ENCODE assay signal across 10 cellular contexts in the genomic region with DNA sequence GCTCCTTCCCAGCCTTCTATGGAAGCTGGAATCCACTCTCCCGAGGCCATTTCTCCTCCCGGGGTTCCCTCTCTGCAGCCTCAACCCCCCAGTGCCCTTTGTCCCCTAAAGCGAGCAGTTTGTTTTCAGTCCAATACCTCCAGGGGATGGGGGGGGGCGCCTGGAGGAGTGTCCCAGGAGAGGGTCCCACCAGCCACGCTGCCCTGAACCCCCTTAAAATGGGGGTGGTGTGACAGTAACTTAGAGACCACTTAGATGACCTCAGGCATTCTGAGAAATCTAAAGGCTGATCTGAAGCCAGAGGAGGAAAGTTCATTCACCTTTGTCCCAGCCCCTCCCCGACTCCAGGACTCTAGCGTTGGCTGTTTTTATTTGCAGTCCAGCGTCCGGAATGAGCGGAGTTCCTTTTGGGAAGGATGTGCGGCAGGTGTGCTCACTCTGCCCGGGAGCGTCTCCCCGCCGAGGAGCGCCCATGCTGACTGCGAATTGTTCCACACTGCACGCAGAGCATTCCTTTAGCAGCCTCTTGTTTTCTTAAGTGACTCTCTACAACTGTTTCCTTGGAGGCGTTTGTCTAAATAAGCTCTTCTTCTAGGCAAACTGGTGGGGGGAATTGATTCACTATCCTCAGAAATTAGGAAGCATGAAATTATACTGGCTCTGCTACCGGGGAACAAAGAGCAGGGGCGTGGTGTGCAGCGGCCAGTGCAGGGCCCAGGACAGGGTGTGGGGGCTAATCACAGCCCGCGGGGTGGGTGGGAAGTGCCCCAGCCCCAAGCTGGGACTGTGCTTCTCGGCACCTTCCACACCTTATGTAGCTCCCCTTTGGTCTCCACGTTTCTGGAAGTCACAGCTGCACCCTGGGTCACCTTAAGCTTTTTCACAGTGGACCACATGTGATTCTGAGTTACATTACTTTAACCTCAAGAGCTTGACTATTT. TPM values are rescaled to one million over a fixed set of nuclear protein-coding genes. Genes with fewer than 3 reads are reported as not detected.
DNase-seq lines count a peak whose midpoint lies in the region; ATAC-seq and TF ChIP-seq lines count a peak whose summit lies in the region.
"Had no signal": no experiment of that assay in that cellular context is flagged by ENCODE, and none has a peak within 500 bp of the region (broad histone marks: within the 10 kb centered on the region; RNA-seq: fewer than 3 reads in every experiment).

No MANE protein-coding gene starts in this region.

- peak overlapping the region; percentile 30 for H3K4me2 ChIP-seq in IMR-90 (ENCODE audit: low read depth, low read length)
- H3K4me2 ChIP-seq in mammary epithelial cell (ENCODE audit: insufficient read depth, low read depth, low read length), result peak overlapping the region; percentile 68

- H3K9me3 ChIP-seq in IMR-90 (ENCODE audit: control insufficient read depth, insufficient read depth, low read length) (no peaks in the 10 kb centered on the region), mammary epithelial cell (replicated peaks; ENCODE audit: insufficient read depth, low read length) (no peaks in the 10 kb centered on the region), left lung (no peaks in the 10 kb centered on the region), stomach (no peaks in the 10 kb centered on the region)

- H3K9me1 ChIP-seq in IMR-90 (ENCODE audit: insufficient read depth, low read length), result peaks cover 8% of the 10 kb centered on the region

- H2BK20ac ChIP-seq in IMR-90 (ENCODE audit: low read depth, low read length), result no peak overlapping the region; the same call in 1 of the 2 replicates

- BruUV-seq in IMR-90 (replicated peaks; lab: Mats Ljungman, UMichigan) (no TSS peak), mammary epithelial cell (replicated peaks; lab: Mats Ljungman, UMichigan) (TSS peak; percentile 52)

- no peak overlapping the region for H3K4me3 ChIP-seq in IMR-90 (ENCODE audit: insufficient read depth, low read depth, low read length)
- H3K4me3 ChIP-seq in mammary epithelial cell (replicated peaks in 1 of 3; ENCODE audit: insufficient read depth in 1 of 3, low read depth in 2 of 3, low read length in 3 of 3), result peak overlapping the region; percentile 15 to 22 (median 18)
- no peak overlapping the region for H3K4me3 ChIP-seq in left lung
- peak overlapping the region; percentile 23 to 32 (median 26) for H3K4me3 ChIP-seq in stomach

- no peak overlapping the region for H4K91ac ChIP-seq in IMR-90 (ENCODE audit: insufficient read depth, low read depth, low read length)

- 0 out of 2 replicates have a peak overlapping the region, but pooled peaks have one; percentile 13 for H3K4ac ChIP-seq in IMR-90 (ENCODE audit: low read depth, low read length)

- H4K20me1 ChIP-seq in IMR-90 (ENCODE audit: insufficient read depth, low read length) (no peaks in the 10 kb centered on the region), mammary epithelial cell (ENCODE audit: insufficient read depth, low read length) (no peaks in the 10 kb centered on the region)

- TF ChIP-seq CTCF in IMR-90 (conservative IDR thresholded peaks at IDR 0.05; ENCODE audit: low read depth, low read length), result no peak
- no peak for TF ChIP-seq CTCF in mammary epithelial cell (conservative IDR thresholded peaks at IDR 0.05 in 1 of 2, IDR thresholded peaks at IDR 0.05 in 1 of 2; ENCODE audit: extremely low read depth in 1 of 2, insufficient read depth in 1 of 2, low read depth in 1 of 2, low read length in 2 of 2)
- TF ChIP-seq CTCF in left lung (IDR thresholded peaks at IDR 0.05), result no peak
- no peak for TF ChIP-seq CTCF in stomach (IDR thresholded peaks at IDR 0.05)

- DNase-seq in IMR-90, result no peak
- DNase-seq in mammary epithelial cell, result peak; percentile 45
- DNase-seq in left lung, result no peak
- DNase-seq in stomach, result peak; percentile 54
- no peak for DNase-seq in NCI-H1092 (lab: John Stamatoyannopoulos, UW)
- DNase-seq in cortex of kidney (lab: John Stamatoyannopoulos, UW), result no peak
- DNase-seq in posterior vena cava (ENCODE audit: low spot score), result no peak
- DNase-seq: effector CD8-positive, alpha-beta T cell; T-helper 17 cell had no signal

- H2AFZ ChIP-seq in IMR-90 (replicated peaks; ENCODE audit: low read length, poor library complexity) (peak overlapping the region; percentile 87), mammary epithelial cell (ENCODE audit: low read depth, low read length) (peak overlapping the region; percentile 29)

- no peak for TF ChIP-seq EP300 in stomach (IDR thresholded peaks at IDR 0.05)

- peak overlapping the region; percentile 42 for H2AK9ac ChIP-seq in IMR-90 (replicated peaks; ENCODE audit: low read depth, low read length, poor library complexity)

- CTCF ChIA-PET in IMR-90 (lab: Yijun Ruan, JAX) (interaction anchor here (0.9 to 1.0 kb wide), 2 partner anchors 39 to 88 kb away, joined by 3 read pairs; no protein-coding TSS in a partner anchor), mammary epithelial cell (lab: Charles Lee; ENCODE audit: low non-redundant PET) (interaction anchor here (0.5 kb wide), 1 partner anchor 7 kb away, joined by 5 read pairs; no protein-coding TSS in a partner anchor)

- in situ Hi-C loops in IMR-90 (cut with MboI; ENCODE audit: low sequenced_read_pairs), result no loop called here
- in situ Hi-C loops in mammary epithelial cell (cut with MboI; ENCODE audit: low sequenced_read_pairs in 2 of 2), result no loop called here

- peak overlapping the region; percentile 47; the same call in 1 of the 2 replicates for H2BK120ac ChIP-seq in IMR-90 (ENCODE audit: low read depth, low read length)

- H3K18ac ChIP-seq in IMR-90 (ENCODE audit: low read depth, low read length), result no peak overlapping the region; the same call in 1 of the 2 replicates

- no peak overlapping the region for H3K23ac ChIP-seq in IMR-90 (ENCODE audit: low read depth, low read length)

- no peaks in the 10 kb centered on the region for H3K79me2 ChIP-seq in mammary epithelial cell (ENCODE audit: insufficient read depth, low read length)

- 68% methylated on average over 12 of the region's 26 CpGs; no CpG with 5 or more reads in 1 of the 2 experiments for WGBS in IMR-90 (ENCODE audit: extremely low coverage in 2 of 2, insufficient read length in 1 of 2), 2 experiments
- 3% methylated on average over 21 of the region's 26 CpGs for WGBS in mammary epithelial cell (ENCODE audit: low coverage, missing lambda C conversion rate)
- WGBS in stomach, 5 donors, result 20 to 29% (median 26%) methylated on average over 23 to 26 of the region's 26 CpGs

- no peak overlapping the region for H4K5ac ChIP-seq in IMR-90 (ENCODE audit: low read depth, low read length)

- peak overlapping the region in 1 of 2 experiments; percentile 69; a peak in 1 of 4 replicates for H4K8ac ChIP-seq in IMR-90 (ENCODE audit: low read depth in 2 of 2, low read length in 2 of 2)

- intact Hi-C loops in IMR-90 (cut with micrococcal nuclease) (loop anchor here (5.0 kb wide), 1 partner anchor 46 kb away; a partner anchor contains a TSS), mammary epithelial cell (cut with micrococcal nuclease) (loop anchor here (1.0 to 10.0 kb wide), 3 partner anchors 13 to 1099 kb away; a partner anchor contains a TSS), left lung (cut with DNase I) (no loop called here), stomach (cut with DNase I; ENCODE audit: low total_unique reads) (loop anchor here (10.0 kb wide), 1 partner anchor 49 kb away; a partner anchor contains a TSS), posterior vena cava (cut with DNase I) (loop anchor here (10.0 kb wide), 1 partner anchor 49 kb away; a partner anchor contains a TSS)

- H3K56ac ChIP-seq in IMR-90 (ENCODE audit: extremely low read depth, insufficient read depth, low read length), result no peak overlapping the region

- H3K36me3 ChIP-seq in IMR-90 (ENCODE audit: control insufficient read depth, insufficient read depth, low read length) (no peaks in the 10 kb centered on the region), mammary epithelial cell (ENCODE audit: insufficient read depth, low read length) (no peaks in the 10 kb centered on the region), left lung (no peaks in the 10 kb centered on the region), stomach (no peaks in the 10 kb centered on the region)

- dilution Hi-C loops in IMR-90 (cut with HindIII; ENCODE audit: low sequenced_read_pairs, unreplicated experiment), result no loop called here
- dilution Hi-C loops in mammary epithelial cell (cut with HindIII; ENCODE audit: low sequenced_read_pairs), result no loop called here

- H3K9ac ChIP-seq in IMR-90 (ENCODE audit: low read depth, low read length) (no peak overlapping the region), mammary epithelial cell (ENCODE audit: insufficient read depth, low read length) (peak overlapping the region; percentile 39)

- no peak for TF ChIP-seq POLR2A in IMR-90 (IDR thresholded peaks at IDR 0.05; ENCODE audit: low read depth, low read length)
- TF ChIP-seq POLR2A in stomach (IDR thresholded peaks at IDR 0.05), result no peak

- H3K27ac ChIP-seq in IMR-90 (ENCODE audit: insufficient read depth, low read length) (no peak overlapping the region), mammary epithelial cell (ENCODE audit: insufficient read depth, low read depth, low read length) (peak overlapping the region; percentile 85), left lung (peak overlapping the region in 1 of 2 donors; percentile 48), stomach (peak overlapping the region; percentile 77 to 92 (median 84))

- no peak overlapping the region for H2AK5ac ChIP-seq in IMR-90 (ENCODE audit: low read depth, low read length)

- H3K14ac ChIP-seq in IMR-90 (replicated peaks; ENCODE audit: low read depth, low read length), result 0 out of 2 replicates have a peak overlapping the region, but pooled peaks have one; percentile 9

- peaks cover 7% of the 10 kb centered on the region; the same call in 1 of the 2 replicates for H3K4me1 ChIP-seq in IMR-90 (ENCODE audit: control insufficient read depth, insufficient read depth, low read length)
- peaks cover 79% of the 10 kb centered on the region for H3K4me1 ChIP-seq in mammary epithelial cell (ENCODE audit: insufficient read depth, low read length)
- peaks cover 17% of the 10 kb centered on the region in 2 donors for H3K4me1 ChIP-seq in left lung
- peaks cover 55 to 78% (median 64%) of the 10 kb centered on the region in 4 donors for H3K4me1 ChIP-seq in stomach

- H3K79me1 ChIP-seq in IMR-90 (ENCODE audit: low read depth in 1 of 2, low read length in 2 of 2), result no peaks in the 10 kb centered on the region

- POLR2A ChIA-PET in IMR-90 (lab: Charles Lee; ENCODE audit: unreplicated experiment), result no interaction called here

- no peak for ATAC-seq in IMR-90 (ENCODE audit: low read depth)
- ATAC-seq in left lung, result peak; percentile 53
- no peak for ATAC-seq in GM18502 (IDR thresholded peaks at IDR 0.05; ENCODE audit: poor library complexity, unreplicated experiment)
- ATAC-seq: T-helper 17 cell had no signal

- H3K27me3 ChIP-seq in IMR-90 (ENCODE audit: control insufficient read depth, insufficient read depth, low read length) (no peaks in the 10 kb centered on the region; the same call in 1 of the 2 replicates), mammary epithelial cell (ENCODE audit: insufficient read depth, low read length) (no peaks in the 10 kb centered on the region), left lung (no peaks in the 10 kb centered on the region), stomach (no peaks in the 10 kb centered on the region)

- no peak for TF ChIP-seq RAD21 in IMR-90 (IDR thresholded peaks at IDR 0.05; ENCODE audit: low read length)

- H2BK5ac ChIP-seq in IMR-90 (ENCODE audit: low read depth, low read length, poor library complexity, severe bottlenecking), result no peak overlapping the region

- no peak overlapping the region for H2BK15ac ChIP-seq in IMR-90 (ENCODE audit: low read depth, low read length)

RNA-seq across cellular contexts. Expression of a gene that starts 46.3 kb away (rescaled TPM):
- total RNA-seq in IMR-90 (2012; rRNA removed), result 19.0 and 35.6 TPM in 2 replicates
- polyA plus RNA-seq in IMR-90 (2012; rRNA removed), result 33.0 and 45.0 TPM in 2 replicates
- 9.6 and 15.2 TPM in 2 replicates for polyA plus RNA-seq in IMR-90 (2012; cell fraction: cytosol; rRNA removed)
- 1.5 and 12.0 TPM in 2 replicates for polyA plus RNA-seq in IMR-90 (2012; cell fraction: nucleus; rRNA removed; ENCODE audit: low replicate concordance)
- 100 to 1,000 TPM in 1 of 2 donors, 10 to 100 TPM in 1; 74.3 to 124 TPM for total RNA-seq in mammary epithelial cell
- polyA plus RNA-seq in mammary epithelial cell, result 131 TPM
- polyA minus RNA-seq in mammary epithelial cell, result 278 TPM
- total RNA-seq in left lung, result 10 to 100 TPM; 81.9 to 93.1 TPM
- 100 to 1,000 TPM in 3 of 5 donors, 10 to 100 TPM in 1, 1 to 10 TPM in 1; 5.2 to 157 (median 103) TPM for total RNA-seq in stomach
- polyA plus RNA-seq in stomach, result 10 to 100 TPM; 42.2 to 80.0 (median 49.9) TPM
- 10 to 100 TPM; 81.4 to 89.8 TPM for total RNA-seq in posterior vena cava

Comparison
In these comparisons a context has a peak if more than half of its experiments do, and no peak if none do; other contexts are left out.
1. DNase-seq: peak in mammary epithelial cell (single experiment) and stomach (single experiment); none in IMR-90 (single experiment), left lung (0 of 2), NCI-H1092 (single experiment), cortex of kidney (single experiment) and posterior vena cava (single experiment).
2. H3K4me3 ChIP-seq: peak in mammary epithelial cell (3 of 3) and stomach (4 of 4); none in IMR-90 (single experiment) and left lung (0 of 2).
3. intact Hi-C loops: an anchor here in IMR-90 (5.0 kb wide), mammary epithelial cell (1.0 to 10.0 kb wide), stomach (10.0 kb wide) and posterior vena cava (10.0 kb wide); none called in left lung.